In genomic region chr1:7444362-7444761, GRCh38 we compare ENCODE assay signal across 2 cellular contexts.
TF ChIP-seq lines count a peak whose summit lies in the region.

No MANE protein-coding gene starts in this region.

TF ChIP-seq in IMR-90, 13 proteins besides CTCF, POLR2A, EP300 and RAD21:
- TF ChIP-seq USF2 (IDR thresholded peaks at IDR 0.05; ENCODE audit: low read depth, low read length) (no peak), FOS (IDR thresholded peaks at IDR 0.05; ENCODE audit: low read depth, low read length) (no peak), CHD1 (IDR thresholded peaks at IDR 0.05; ENCODE audit: low read depth, low read length) (no peak), RCOR1 (IDR thresholded peaks at IDR 0.05; ENCODE audit: insufficient replicate concordance, low read length) (no peak), RFX5 (IDR thresholded peaks at IDR 0.05; ENCODE audit: low read depth, low read length) (no peak), ELK1 (IDR thresholded peaks at IDR 0.05; ENCODE audit: borderline replicate concordance, low read depth, low read length) (no peak), NFE2L2 (IDR thresholded peaks at IDR 0.05; ENCODE audit: low read depth, low read length) (no peak), MXI1 (IDR thresholded peaks at IDR 0.05; ENCODE audit: borderline replicate concordance, low read depth, low read length) (no peak), BHLHE40 (IDR thresholded peaks at IDR 0.05; ENCODE audit: low read depth, low read length) (no peak), MAFK (IDR thresholded peaks at IDR 0.05; ENCODE audit: low read depth, low read length) (no peak), CEBPB (IDR thresholded peaks at IDR 0.05; ENCODE audit: low read depth, low read length) (no peak)

TF ChIP-seq in H1, 55 proteins besides CTCF, POLR2A, EP300 and RAD21:
- TF ChIP-seq TAF7 (optimal IDR thresholded peaks at IDR 0.05; ENCODE audit: borderline replicate concordance, low read depth, low read length) = no peak
- no peak for TF ChIP-seq RFX5 (IDR thresholded peaks at IDR 0.05; ENCODE audit: borderline replicate concordance, low read depth, low read length)
- TF ChIP-seq PHF8 (conservative IDR thresholded peaks at IDR 0.05; ENCODE audit: low read depth, low read length) = no peak
- TF ChIP-seq EGR1 (IDR thresholded peaks at IDR 0.05; ENCODE audit: borderline replicate concordance, low read depth, low read length) = no peak
- TF ChIP-seq CHD2 (IDR thresholded peaks at IDR 0.05; ENCODE audit: low read length) = no peak
- no peak for TF ChIP-seq HDAC2 (IDR thresholded peaks at IDR 0.05; ENCODE audit: borderline replicate concordance in 1 of 2, low read depth in 2 of 2, low read length in 2 of 2)
- no peak for TF ChIP-seq SIX5 (IDR thresholded peaks at IDR 0.05; ENCODE audit: low read depth, low read length)
- TF ChIP-seq KDM1A (IDR thresholded peaks at IDR 0.05; ENCODE audit: borderline replicate concordance, low read length) = no peak
- TF ChIP-seq POU5F1 (IDR thresholded peaks at IDR 0.05; ENCODE audit: low read depth, low read length) = no peak
- no peak for TF ChIP-seq HDAC6 (IDR thresholded peaks at IDR 0.05; ENCODE audit: low read depth, low read length)
- no peak for TF ChIP-seq KDM4A (IDR thresholded peaks at IDR 0.05; ENCODE audit: low read depth, low read length, severe bottlenecking)
- TF ChIP-seq BRCA1 (IDR thresholded peaks at IDR 0.05; ENCODE audit: low read depth, low read length) = no peak
- TF ChIP-seq YY1 (IDR thresholded peaks at IDR 0.05; ENCODE audit: low read depth, low read length) = no peak
- no peak for TF ChIP-seq RBBP5 (IDR thresholded peaks at IDR 0.05; ENCODE audit: borderline replicate concordance, low read depth, low read length)
